In the genomic region with DNA sequence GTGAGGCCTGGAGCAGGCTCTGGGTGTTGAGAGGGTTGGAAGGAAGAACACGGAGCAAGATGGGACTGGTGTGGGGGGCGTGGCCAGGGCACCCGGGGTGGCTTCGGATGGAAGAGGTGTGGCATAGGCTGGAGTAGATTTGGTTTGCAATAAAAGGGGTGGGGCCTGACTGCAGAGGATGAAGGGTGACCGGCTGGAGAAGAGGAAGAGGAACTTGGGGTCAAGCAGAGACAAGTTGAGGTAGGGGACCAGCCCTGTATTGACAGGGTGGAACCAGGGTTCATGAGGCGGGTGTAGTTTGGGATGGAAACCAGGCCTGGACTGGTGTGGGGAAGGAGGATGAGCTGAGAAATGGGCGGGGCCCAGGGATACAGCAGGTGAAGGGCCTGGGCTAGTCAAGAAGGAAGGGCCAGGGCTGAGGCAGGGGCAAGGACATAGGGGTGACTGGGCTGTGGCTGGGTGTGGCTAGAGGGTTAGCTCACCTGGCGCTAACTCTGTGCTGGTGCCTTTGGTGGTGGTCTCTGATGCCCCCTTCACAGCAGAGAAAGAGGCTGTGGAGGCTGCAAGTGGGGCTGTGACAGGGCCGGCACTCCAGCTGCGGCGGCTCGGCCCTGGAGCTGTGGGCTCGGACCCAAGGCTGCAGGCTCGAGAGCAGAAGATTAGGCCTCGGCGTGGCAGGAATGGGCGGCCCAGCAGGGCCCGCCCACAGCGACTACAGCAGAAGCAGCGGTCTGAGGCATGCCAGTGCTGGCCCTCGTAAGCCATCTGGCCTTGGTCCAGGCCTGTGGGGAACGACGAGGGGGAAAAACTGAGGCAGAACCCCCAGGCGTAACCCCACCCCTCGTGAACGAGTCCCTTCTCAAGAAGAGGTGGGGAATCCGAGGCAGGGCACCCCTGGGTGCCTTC, we compare ENCODE assay signal across 13 cellular contexts. TPM values are rescaled to one million over a fixed set of nuclear protein-coding genes. Genes with fewer than 3 reads are reported as not detected.
DNase-seq lines count a peak whose midpoint lies in the region; ATAC-seq, FAIRE-seq and TF ChIP-seq lines count a peak whose summit lies in the region.
"Had no signal": no experiment of that assay in that cellular context is flagged by ENCODE, and none has a peak within 500 bp of the region (broad histone marks: within the 10 kb centered on the region; RNA-seq: fewer than 3 reads in every experiment).

No MANE protein-coding gene starts in this region.

- no peak for FAIRE-seq in GM12891 (lab: Jason Lieb, UNC)
- FAIRE-seq: HTR-8/SVneo had no signal

- peak overlapping the region in 1 of 3 donors; percentile 8 for H3K9ac ChIP-seq in skeletal muscle tissue (ENCODE audit: low read depth in 1 of 3, low read length in 3 of 3)

- H3K36me3 ChIP-seq in RWPE2 (ENCODE audit: low read depth) (peaks cover 56% of the 10 kb centered on the region), skeletal muscle tissue (ENCODE audit: control insufficient read depth in 3 of 3, insufficient read depth in 3 of 3, low read length in 3 of 3) (peaks cover 8 to 31% (median 20%) of the 10 kb centered on the region in 3 donors)

- H3K27me3 ChIP-seq in RWPE2 (ENCODE audit: insufficient read depth, poor library complexity, severe bottlenecking) = no peaks in the 10 kb centered on the region
- H3K27me3 ChIP-seq in skeletal muscle tissue (ENCODE audit: control insufficient read depth in 3 of 3, insufficient read depth in 3 of 3, low read length in 3 of 3) = peaks cover 0 to 5% (median 0%) of the 10 kb centered on the region in 3 donors

- peaks cover 30% of the 10 kb centered on the region for H3K4me1 ChIP-seq in RWPE2 (ENCODE audit: insufficient read depth, poor library complexity, severe bottlenecking)
- peaks cover 0 to 26% (median 14%) of the 10 kb centered on the region in 3 donors for H3K4me1 ChIP-seq in skeletal muscle tissue (ENCODE audit: control insufficient read depth in 3 of 3, insufficient read depth in 3 of 3, low read length in 3 of 3)

- DNase-seq in HT1080 (ENCODE audit: low read depth) (peak; percentile 31), RWPE2 (ENCODE audit: low spot score) (no peak), fibroblast of villous mesenchyme (ENCODE audit: low read depth) (peak; percentile 19), midbrain (lab: John Stamatoyannopoulos, UW) (no peak), DMS79 treated with DMSO at 0.1 percent for 48 hours (lab: John Stamatoyannopoulos, UW) (no peak), GM12891 (ENCODE audit: insufficient read length, low spot score) (no peak)
- DNase-seq: activated T-cell treated with anti-CD3 and anti-CD28 coated beads for 4 hours, NCI-H2171 treated with DMSO at 0.1 percent for 48 hours, nucleus accumbens, T-helper 1 cell had no signal

- TF ChIP-seq POLR2A in GM12891 (IDR thresholded peaks at IDR 0.05; ENCODE audit: low read depth, low read length) = no peak

- H3K9me3 ChIP-seq in RWPE2 (ENCODE audit: severe bottlenecking) (no peaks in the 10 kb centered on the region), skeletal muscle tissue (ENCODE audit: control insufficient read depth in 3 of 3, low read length in 3 of 3) (no peaks in the 10 kb centered on the region)

- ATAC-seq in RWPE2 (ENCODE audit: low read depth) = peak; percentile 62
- no peak for ATAC-seq in HG03354 (IDR thresholded peaks at IDR 0.05; ENCODE audit: poor library complexity, severe bottlenecking, unreplicated experiment)

- no peak for TF ChIP-seq CTCF in RWPE2 (IDR thresholded peaks at IDR 0.05; ENCODE audit: poor library complexity, severe bottlenecking)
- TF ChIP-seq CTCF in fibroblast of villous mesenchyme (IDR thresholded peaks at IDR 0.05; ENCODE audit: insufficient read depth, low read depth, low read length) = no peak

- H3K4me3 ChIP-seq in RWPE2 (ENCODE audit: severe bottlenecking) (no peak overlapping the region), fibroblast of villous mesenchyme (ENCODE audit: low read depth, low read length) (no peak overlapping the region), skeletal muscle tissue (ENCODE audit: low read length in 3 of 3) (no peak overlapping the region)

- peak overlapping the region; percentile 92 for H3K27ac ChIP-seq in RWPE2 (ENCODE audit: poor library complexity, severe bottlenecking)
- peak overlapping the region; percentile 0 for H3K27ac ChIP-seq in skeletal muscle tissue (ENCODE audit: low read depth, low read length)

TF ChIP-seq in GM12891, 5 proteins besides CTCF, POLR2A, EP300 and RAD21:
- TF ChIP-seq POLR2AphosphoS5 (IDR thresholded peaks at IDR 0.05; ENCODE audit: low read depth, low read length) (no peak), TAF1 (IDR thresholded peaks at IDR 0.05; ENCODE audit: low read depth, low read length) (no peak), POU2F2 (IDR thresholded peaks at IDR 0.05; ENCODE audit: low read depth, low read length) (no peak), SPI1 (IDR thresholded peaks at IDR 0.05; ENCODE audit: low read depth, low read length) (no peak), PAX5 (IDR thresholded peaks at IDR 0.05; ENCODE audit: insufficient read depth, low read length, severe bottlenecking) (no peak)

RNA-seq across cellular contexts. Expression of gene PLP2, which starts 5.0 kb away (rescaled TPM):
- 126 and 199 TPM in 2 replicates for total RNA-seq in HT1080 (2014; rRNA removed; shearing (Covaris generic))
- 159 and 183 TPM in 2 replicates for polyA plus RNA-seq in HT1080 (2015; cell fraction: cytosol; rRNA removed)
- 50.7 and 61.2 TPM in 2 replicates for polyA plus RNA-seq in HT1080 (2015; cell fraction: nucleus; rRNA removed)
- total RNA-seq in fibroblast of villous mesenchyme = 19.0 and 29.6 TPM in 2 replicates
- 19.3 TPM for total RNA-seq in skeletal muscle tissue
- 26.6 TPM for polyA plus RNA-seq in GM12891 (2012; ENCODE audit: low read depth, missing spikeins)

RNA-seq across cellular contexts. Expression of gene PRICKLE3, which starts 9.5 kb away (rescaled TPM):
- total RNA-seq in HT1080 (2014; rRNA removed; shearing (Covaris generic)) = 4.3 and 5.6 TPM in 2 replicates
- polyA plus RNA-seq in HT1080 (2015; cell fraction: cytosol; rRNA removed) = 8.2 and 9.1 TPM in 2 replicates
- 14.3 and 15.3 TPM in 2 replicates for polyA plus RNA-seq in HT1080 (2015; cell fraction: nucleus; rRNA removed)
- total RNA-seq in fibroblast of villous mesenchyme = 5.2 TPM in 2 replicates
- total RNA-seq in skeletal muscle tissue = 2.6 TPM
- 8.1 TPM for polyA plus RNA-seq in GM12891 (2012; ENCODE audit: low read depth, missing spikeins)

RNA-seq across cellular contexts. Expression of gene MAGIX, which starts 14.1 kb away (rescaled TPM):
- total RNA-seq in HT1080 (2014; rRNA removed; shearing (Covaris generic)) = 0.13 TPM in 1 of 2 replicates, not detected in the other
- polyA plus RNA-seq in HT1080 (2015; cell fraction: cytosol; rRNA removed) = 0.02 TPM in 1 of 2 replicates, not detected in the other
- not detected in 2 replicates for polyA plus RNA-seq in HT1080 (2015; cell fraction: nucleus; rRNA removed)
- total RNA-seq in fibroblast of villous mesenchyme (1.9 and 2.2 TPM in 2 replicates), skeletal muscle tissue (2.1 TPM)
- 0.33 TPM for polyA plus RNA-seq in GM12891 (2012; ENCODE audit: low read depth, missing spikeins)

RNA-seq across cellular contexts. Expression of gene SYP, which starts 23.3 kb away (rescaled TPM):
- total RNA-seq in HT1080 (2014; rRNA removed; shearing (Covaris generic)) = 0.23 and 0.70 TPM in 2 replicates
- polyA plus RNA-seq in HT1080 (2015; cell fraction: cytosol; rRNA removed) = 0.23 and 0.26 TPM in 2 replicates
- 0.13 and 0.71 TPM in 2 replicates for polyA plus RNA-seq in HT1080 (2015; cell fraction: nucleus; rRNA removed)
- total RNA-seq in fibroblast of villous mesenchyme = under 0.01 TPM in 1 of 2 replicates, not detected in the other
- total RNA-seq in skeletal muscle tissue = 1.0 TPM
- 0.71 TPM for polyA plus RNA-seq in GM12891 (2012; ENCODE audit: low read depth, missing spikeins)

RNA-seq across cellular contexts. Expression of gene GPKOW, which starts 53.1 kb away (rescaled TPM):
- total RNA-seq in HT1080 (2014; rRNA removed; shearing (Covaris generic)) = 27.6 and 30.2 TPM in 2 replicates
- polyA plus RNA-seq in HT1080 (2015; cell fraction: cytosol; rRNA removed) = 23.5 and 23.6 TPM in 2 replicates
- 30.7 and 31.7 TPM in 2 replicates for polyA plus RNA-seq in HT1080 (2015; cell fraction: nucleus; rRNA removed)
- total RNA-seq in fibroblast of villous mesenchyme (13.0 and 15.5 TPM in 2 replicates), skeletal muscle tissue (20.4 TPM)
- polyA plus RNA-seq in GM12891 (2012; ENCODE audit: low read depth, missing spikeins) = 16.6 TPM

Comparison
In these comparisons a context has a peak if more than half of its experiments do, and no peak if none do; other contexts are left out.
1. DNase-seq: peak in HT1080 (single experiment) and fibroblast of villous mesenchyme (single experiment); none in RWPE2 (single experiment), midbrain (single experiment), DMS79 treated with DMSO at 0.1 percent for 48 hours (single experiment) and GM12891 (single experiment).